Comparison of ENCODE assay signal across 2 cellular contexts in the genomic region with DNA sequence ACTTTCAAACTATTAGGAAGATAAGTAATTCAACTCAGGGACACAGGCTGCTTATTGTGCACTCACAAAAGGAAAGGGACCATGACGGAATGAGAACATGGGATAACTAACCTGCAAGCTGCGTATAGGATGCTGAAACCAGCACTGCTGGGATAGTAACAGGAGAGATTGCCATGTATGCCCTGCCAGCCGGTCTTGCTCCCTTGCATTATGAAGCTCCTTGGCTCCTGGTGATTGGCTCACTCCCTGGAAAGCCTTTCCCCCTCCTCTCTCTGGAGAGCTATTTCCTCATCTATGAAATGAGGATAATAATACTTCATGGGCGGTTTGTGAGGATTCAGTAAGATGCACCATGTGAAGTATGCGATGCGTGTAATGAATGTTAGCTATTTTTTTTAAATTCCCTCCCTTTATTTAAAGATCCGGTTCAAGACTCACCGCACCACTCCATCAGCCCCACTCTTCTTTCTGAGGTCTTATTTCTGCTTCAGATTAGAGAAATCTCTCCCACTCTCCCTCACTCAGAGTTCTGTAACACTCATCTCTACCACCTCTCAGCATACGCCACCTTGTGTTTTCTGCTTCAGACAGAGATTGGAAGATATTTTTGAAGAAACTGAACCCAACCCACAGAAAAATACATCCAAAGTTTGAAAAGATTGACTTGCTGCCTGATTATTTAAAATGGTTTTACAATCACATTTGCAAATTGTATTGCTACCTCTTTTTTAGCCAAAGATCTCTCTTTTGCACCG.
TF ChIP-seq lines count a peak whose summit lies in the region.

No MANE protein-coding gene starts in this region.

TF ChIP-seq in IMR-90, 13 proteins besides CTCF, POLR2A, EP300 and RAD21:
- no peak for TF ChIP-seq CHD1 (IDR thresholded peaks at IDR 0.05; ENCODE audit: low read depth, low read length)
- no peak for TF ChIP-seq MAFK (IDR thresholded peaks at IDR 0.05; ENCODE audit: low read depth, low read length)
- peak; percentile 12; the same call in 1 of the 2 replicates for TF ChIP-seq SMC3 (IDR thresholded peaks at IDR 0.05; ENCODE audit: low read depth, low read length)
- TF ChIP-seq MXI1 (IDR thresholded peaks at IDR 0.05; ENCODE audit: borderline replicate concordance, low read depth, low read length) = no peak
- TF ChIP-seq CEBPB (IDR thresholded peaks at IDR 0.05; ENCODE audit: low read depth, low read length) = no peak
- no peak for TF ChIP-seq RFX5 (IDR thresholded peaks at IDR 0.05; ENCODE audit: low read depth, low read length)
- TF ChIP-seq, protein P1, sequence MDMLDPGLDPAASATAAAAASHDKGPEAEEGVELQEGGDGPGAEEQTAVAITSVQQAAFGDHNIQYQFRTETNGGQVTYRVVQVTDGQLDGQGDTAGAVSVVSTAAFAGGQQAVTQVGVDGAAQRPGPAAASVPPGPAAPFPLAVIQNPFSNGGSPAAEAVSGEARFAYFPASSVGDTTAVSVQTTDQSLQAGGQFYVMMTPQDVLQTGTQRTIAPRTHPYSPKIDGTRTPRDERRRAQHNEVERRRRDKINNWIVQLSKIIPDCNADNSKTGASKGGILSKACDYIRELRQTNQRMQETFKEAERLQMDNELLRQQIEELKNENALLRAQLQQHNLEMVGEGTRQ (IDR thresholded peaks at IDR 0.05; ENCODE audit: low read depth, low read length) = no peak

TF ChIP-seq in GM12878, 131 proteins besides CTCF, POLR2A, EP300 and RAD21:
- TF ChIP-seq, protein P2, sequence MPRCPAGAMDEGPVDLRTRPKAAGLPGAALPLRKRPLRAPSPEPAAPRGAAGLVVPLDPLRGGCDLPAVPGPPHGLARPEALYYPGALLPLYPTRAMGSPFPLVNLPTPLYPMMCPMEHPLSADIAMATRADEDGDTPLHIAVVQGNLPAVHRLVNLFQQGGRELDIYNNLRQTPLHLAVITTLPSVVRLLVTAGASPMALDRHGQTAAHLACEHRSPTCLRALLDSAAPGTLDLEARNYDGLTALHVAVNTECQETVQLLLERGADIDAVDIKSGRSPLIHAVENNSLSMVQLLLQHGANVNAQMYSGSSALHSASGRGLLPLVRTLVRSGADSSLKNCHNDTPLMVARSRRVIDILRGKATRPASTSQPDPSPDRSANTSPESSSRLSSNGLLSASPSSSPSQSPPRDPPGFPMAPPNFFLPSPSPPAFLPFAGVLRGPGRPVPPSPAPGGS (IDR thresholded peaks at IDR 0.05; ENCODE audit: borderline replicate concordance, insufficient read depth, low read depth, low read length, poor library complexity, severe bottlenecking) = no peak
- TF ChIP-seq, protein P1 (IDR thresholded peaks at IDR 0.05; ENCODE audit: borderline replicate concordance, low read depth, low read length) = no peak
- no peak for TF ChIP-seq MLLT1 (IDR thresholded peaks at IDR 0.05)
- TF ChIP-seq NR2C1 (IDR thresholded peaks at IDR 0.05) = no peak
- TF ChIP-seq DPF2 (IDR thresholded peaks at IDR 0.05) = no peak
- no peak for TF ChIP-seq TCF3 (IDR thresholded peaks at IDR 0.05; ENCODE audit: borderline replicate concordance, insufficient read depth, low read depth, low read length)
- TF ChIP-seq PRDM15 (CRISPR knock-in tag; IDR thresholded peaks at IDR 0.05) = no peak
- no peak for TF ChIP-seq ZSCAN29 (IDR thresholded peaks at IDR 0.05)
- TF ChIP-seq, protein P3, sequence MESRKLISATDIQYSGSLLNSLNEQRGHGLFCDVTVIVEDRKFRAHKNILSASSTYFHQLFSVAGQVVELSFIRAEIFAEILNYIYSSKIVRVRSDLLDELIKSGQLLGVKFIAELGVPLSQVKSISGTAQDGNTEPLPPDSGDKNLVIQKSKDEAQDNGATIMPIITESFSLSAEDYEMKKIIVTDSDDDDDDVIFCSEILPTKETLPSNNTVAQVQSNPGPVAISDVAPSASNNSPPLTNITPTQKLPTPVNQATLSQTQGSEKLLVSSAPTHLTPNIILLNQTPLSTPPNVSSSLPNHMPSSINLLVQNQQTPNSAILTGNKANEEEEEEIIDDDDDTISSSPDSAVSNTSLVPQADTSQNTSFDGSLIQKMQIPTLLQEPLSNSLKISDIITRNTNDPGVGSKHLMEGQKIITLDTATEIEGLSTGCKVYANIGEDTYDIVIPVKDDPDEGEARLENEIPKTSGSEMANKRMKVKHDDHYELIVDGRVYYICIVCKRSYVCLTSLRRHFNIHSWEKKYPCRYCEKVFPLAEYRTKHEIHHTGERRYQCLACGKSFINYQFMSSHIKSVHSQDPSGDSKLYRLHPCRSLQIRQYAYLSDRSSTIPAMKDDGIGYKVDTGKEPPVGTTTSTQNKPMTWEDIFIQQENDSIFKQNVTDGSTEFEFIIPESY (IDR thresholded peaks at IDR 0.05) = no peak
